Comparison of ENCODE assay signal across 1 cellular context in the genomic region with DNA sequence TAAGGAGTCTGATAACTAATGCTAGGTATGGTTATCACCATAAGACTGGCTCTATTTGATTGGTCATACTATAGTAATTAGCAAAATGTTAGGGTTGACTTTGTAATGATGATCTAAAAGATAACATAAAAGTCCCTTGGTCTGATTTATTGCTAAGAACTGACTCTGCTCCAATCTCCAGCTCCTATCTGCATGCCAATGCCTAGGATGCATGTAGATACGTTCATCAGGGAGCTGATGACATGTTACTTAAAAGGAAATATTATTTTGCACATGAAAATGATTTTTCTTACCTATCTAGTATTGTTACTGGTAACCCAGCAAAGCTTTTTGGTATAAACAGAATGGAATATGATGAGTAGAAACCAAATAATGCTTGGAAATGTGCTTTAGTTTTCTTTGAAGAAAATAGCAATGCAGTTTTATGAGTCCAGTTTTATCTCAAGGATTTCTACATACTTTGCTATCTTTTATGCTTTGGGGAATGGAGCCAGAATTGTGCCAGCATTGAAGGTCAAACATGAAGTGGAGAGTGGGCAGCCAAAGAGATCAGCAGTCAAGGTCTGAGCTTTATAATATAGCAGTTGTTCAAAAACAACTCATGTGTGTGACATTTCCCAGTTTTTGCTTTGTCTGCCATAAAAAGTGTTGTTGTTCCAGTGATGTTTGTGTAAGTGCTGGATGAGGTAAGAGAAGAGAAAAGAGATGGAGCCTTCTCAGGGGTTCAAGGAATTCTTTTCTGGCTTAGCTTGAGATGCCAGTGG.
TF ChIP-seq lines count a peak whose summit lies in the region.

No MANE protein-coding gene starts in this region.

TF ChIP-seq in GM12878, 131 proteins besides CTCF, POLR2A, EP300 and RAD21 (continued from another document):
- TF ChIP-seq, protein P1, sequence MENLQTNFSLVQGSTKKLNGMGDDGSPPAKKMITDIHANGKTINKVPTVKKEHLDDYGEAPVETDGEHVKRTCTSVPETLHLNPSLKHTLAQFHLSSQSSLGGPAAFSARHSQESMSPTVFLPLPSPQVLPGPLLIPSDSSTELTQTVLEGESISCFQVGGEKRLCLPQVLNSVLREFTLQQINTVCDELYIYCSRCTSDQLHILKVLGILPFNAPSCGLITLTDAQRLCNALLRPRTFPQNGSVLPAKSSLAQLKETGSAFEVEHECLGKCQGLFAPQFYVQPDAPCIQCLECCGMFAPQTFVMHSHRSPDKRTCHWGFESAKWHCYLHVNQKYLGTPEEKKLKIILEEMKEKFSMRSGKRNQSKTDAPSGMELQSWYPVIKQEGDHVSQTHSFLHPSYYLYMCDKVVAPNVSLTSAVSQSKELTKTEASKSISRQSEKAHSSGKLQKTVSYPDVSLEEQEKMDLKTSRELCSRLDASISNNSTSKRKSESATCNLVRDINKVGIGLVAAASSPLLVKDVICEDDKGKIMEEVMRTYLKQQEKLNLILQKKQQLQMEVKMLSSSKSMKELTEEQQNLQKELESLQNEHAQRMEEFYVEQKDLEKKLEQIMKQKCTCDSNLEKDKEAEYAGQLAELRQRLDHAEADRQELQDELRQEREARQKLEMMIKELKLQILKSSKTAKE (IDR thresholded peaks at IDR 0.05; ENCODE audit: low read depth, poor library complexity, severe bottlenecking), result no peak
- TF ChIP-seq PML (IDR thresholded peaks at IDR 0.05; ENCODE audit: low read length), result no peak
- TF ChIP-seq KAT2A (conservative IDR thresholded peaks at IDR 0.05; ENCODE audit: control insufficient read depth, low read depth, low read length), result no peak
- TF ChIP-seq SMC3 (IDR thresholded peaks at IDR 0.05; ENCODE audit: borderline replicate concordance, low read length), result no peak
- TF ChIP-seq MTA3 (IDR thresholded peaks at IDR 0.05; ENCODE audit: borderline replicate concordance, low read length), result no peak
- no peak for TF ChIP-seq SP1 (IDR thresholded peaks at IDR 0.05; ENCODE audit: low read depth, low read length)
- no peak for TF ChIP-seq NR2C1 (IDR thresholded peaks at IDR 0.05)
- no peak for TF ChIP-seq POLR2AphosphoS5 (IDR thresholded peaks at IDR 0.05; ENCODE audit: low read length)
- TF ChIP-seq NFYA (IDR thresholded peaks at IDR 0.05; ENCODE audit: borderline replicate concordance, low read depth, low read length), result no peak
- TF ChIP-seq SUPT20H (IDR thresholded peaks at IDR 0.05; ENCODE audit: borderline replicate concordance, control insufficient read depth, low read depth, low read length), result no peak
- no peak for TF ChIP-seq ZNF384 (IDR thresholded peaks at IDR 0.05; ENCODE audit: borderline replicate concordance, low read depth, low read length)
